8 cellular contexts compared by ENCODE assay signal in genomic region chr11:30322826-30323710, GRCh38. TPM values are rescaled to one million over a fixed set of nuclear protein-coding genes. Genes with fewer than 3 reads are reported as not detected.
A peak's percentile ranks its signal among the peaks of the same experiment; 100 is the strongest.
DNase-seq lines count a peak whose midpoint lies in the region; ATAC-seq and TF ChIP-seq lines count a peak whose summit lies in the region.

ARL14EP (plus strand) TSS chr11:30323104; CDS start chr11:30330949, 7,845 bp downstream.

- H3K4me1 Mint-ChIP-seq in GM23338: peaks cover 22% of the 10 kb centered on the region
- peaks cover 21% of the 10 kb centered on the region for H3K4me1 Mint-ChIP-seq in activated T-helper 17 cell treated with anti-CD3 and anti-CD28 coated beads, Interleukin-2, amount 50 U/mL, for 72 hours
- peaks cover 19 to 56% (median 45%) of the 10 kb centered on the region in 4 donors for H3K4me1 Mint-ChIP-seq in naive thymus-derived CD8-positive, alpha-beta T cell

- H3K27ac Mint-ChIP-seq in GM23338: peak within 1 kb of the TSS; percentile 99
- H3K27ac Mint-ChIP-seq in activated T-helper 17 cell treated with anti-CD3 and anti-CD28 coated beads, Interleukin-2, amount 50 U/mL, for 72 hours: peak within 1 kb of the TSS; percentile 90
- H3K27ac Mint-ChIP-seq in naive thymus-derived CD8-positive, alpha-beta T cell: peak within 1 kb of the TSS; percentile 97 to 100 (median 99)

- H3K36me3 ChIP-seq in DOHH2 (ENCODE audit: control insufficient read depth, low read length): peaks cover 38% of the 10 kb centered on the region
- H3K36me3 ChIP-seq in GM23338 (ENCODE audit: insufficient read depth): no peaks in the 10 kb centered on the region
- no peaks in the 10 kb centered on the region for H3K36me3 ChIP-seq in fibroblast of lung (ENCODE audit: control insufficient read depth, insufficient read depth, low read length)

- H4K20me1 ChIP-seq in DOHH2 (ENCODE audit: control insufficient read depth, insufficient read depth, low read depth, low read length) (peaks cover 11% of the 10 kb centered on the region; the same call in 1 of the 2 replicates), GM23338 (replicated peaks; ENCODE audit: insufficient read depth) (0 out of 2 replicates have a peak, but pooled peaks cover under 1% of the 10 kb centered on the region), fibroblast of lung (ENCODE audit: control insufficient read depth, extremely low read depth, insufficient read depth, low read length) (no peaks in the 10 kb centered on the region)

- H3K9me2 ChIP-seq in DOHH2 (replicated peaks; ENCODE audit: control insufficient read depth, low read length): no peaks in the 10 kb centered on the region
- H3K9me2 ChIP-seq in GM23338 (ENCODE audit: insufficient read depth): no peaks in the 10 kb centered on the region

- no peaks in the 10 kb centered on the region; the same call in 1 of the 3 replicates for H3K36me3 Mint-ChIP-seq in GM23338 (ENCODE audit: low read depth)
- peaks cover 38% of the 10 kb centered on the region for H3K36me3 Mint-ChIP-seq in activated T-helper 17 cell treated with anti-CD3 and anti-CD28 coated beads, Interleukin-2, amount 50 U/mL, for 72 hours (ENCODE audit: low read depth)
- H3K36me3 Mint-ChIP-seq in naive thymus-derived CD8-positive, alpha-beta T cell: peaks cover 0 to 3% (median 0%) of the 10 kb centered on the region in 3 donors

- CTCF ChIA-PET in RWPE1 (lab: Yijun Ruan, JAX): interaction anchor here (0.6 kb wide), 1 partner anchor 10 kb away, joined by 5 read pairs; no protein-coding TSS in a partner anchor

- H3K79me2 ChIP-seq in DOHH2 (ENCODE audit: control insufficient read depth, low read length): peaks cover 52% of the 10 kb centered on the region
- H3K79me2 ChIP-seq in GM23338 (replicated peaks; ENCODE audit: insufficient read depth): peaks cover 50% of the 10 kb centered on the region
- peaks cover 36% of the 10 kb centered on the region for H3K79me2 ChIP-seq in fibroblast of lung (ENCODE audit: control insufficient read depth, insufficient read depth, low read length)

- H3K27me3 ChIP-seq in DOHH2 (ENCODE audit: control insufficient read depth, low read length) (no peaks in the 10 kb centered on the region), GM23338 (ENCODE audit: insufficient read depth) (no peaks in the 10 kb centered on the region), fibroblast of lung (ENCODE audit: control insufficient read depth, insufficient read depth, low read length) (no peaks in the 10 kb centered on the region)

- no peaks in the 10 kb centered on the region for H3K9me3 ChIP-seq in DOHH2 (ENCODE audit: control insufficient read depth, insufficient read depth, low read length)
- no peaks in the 10 kb centered on the region for H3K9me3 ChIP-seq in fibroblast of lung (ENCODE audit: control insufficient read depth, insufficient read depth, low read depth, low read length)

- H3K4me3 Mint-ChIP-seq in GM23338: peak within 1 kb of the TSS; percentile 98
- peak within 1 kb of the TSS; percentile 96 for H3K4me3 Mint-ChIP-seq in activated T-helper 17 cell treated with anti-CD3 and anti-CD28 coated beads, Interleukin-2, amount 50 U/mL, for 72 hours
- peak within 1 kb of the TSS; percentile 95 to 100 (median 99) for H3K4me3 Mint-ChIP-seq in naive thymus-derived CD8-positive, alpha-beta T cell

- peak within 1 kb of the TSS; percentile 72 for H3K27ac ChIP-seq in DOHH2 (ENCODE audit: low read depth, low read length)
- H3K27ac ChIP-seq in GM23338 (ENCODE audit: low read depth): 0 out of 2 replicates have a peak within 1 kb of the TSS, but pooled peaks have one; percentile 51
- peak within 1 kb of the TSS; percentile 76 for H3K27ac ChIP-seq in RWPE1
- peak within 1 kb of the TSS; percentile 97 for H3K27ac ChIP-seq in fibroblast of lung (ENCODE audit: insufficient read depth, low read length)

- ATAC-seq in GM23338: peak; percentile 99
- peak; percentile 92 for ATAC-seq in activated T-helper 17 cell treated with anti-CD3 and anti-CD28 coated beads, Interleukin-2, amount 50 U/mL, for 72 hours (replicated peaks)
- ATAC-seq in naive thymus-derived CD8-positive, alpha-beta T cell: peak; percentile 85 to 86

- H2AFZ ChIP-seq in GM23338 (peak within 1 kb of the TSS; percentile 87), fibroblast of lung (ENCODE audit: low read length) (peak within 1 kb of the TSS; percentile 97)

- peak within 1 kb of the TSS; percentile 96 for H3K4me3 ChIP-seq in DOHH2 (ENCODE audit: low read length)
- H3K4me3 ChIP-seq in GM23338: peak within 1 kb of the TSS; percentile 89
- peak within 1 kb of the TSS; percentile 68 to 85 (median 82) for H3K4me3 ChIP-seq in fibroblast of lung (replicated peaks in 1 of 4; ENCODE audit: control extremely low read depth in 1 of 4, insufficient read depth in 1 of 4, low read depth in 3 of 4, low read length in 4 of 4)

- POLR2A ChIA-PET in RWPE1 (lab: Yijun Ruan, JAX; ENCODE audit: low non-redundant PET): interaction anchor here (0.6 to 0.7 kb wide), 2 partner anchors 106 to 240 kb away, joined by 3 read pairs; no protein-coding TSS in a partner anchor
- POLR2A ChIA-PET in naive thymus-derived CD8-positive, alpha-beta T cell (lab: Charles Lee): interaction anchor here (0.6 to 1.9 kb wide), 6 partner anchors 8 to 98 kb away, joined by 3 to 8 read pairs (median 4); no protein-coding TSS in a partner anchor

- H3K9ac ChIP-seq in fibroblast of lung (ENCODE audit: insufficient read depth, low read length): peak within 1 kb of the TSS; percentile 95

- TF ChIP-seq CTCF in DOHH2 (IDR thresholded peaks at IDR 0.05; ENCODE audit: low read depth, low read length, poor library complexity, severe bottlenecking) (no peak), GM23338 (conservative IDR thresholded peaks at IDR 0.05; ENCODE audit: low read depth in 2 of 2) (no peak), RWPE1 (conservative IDR thresholded peaks at IDR 0.05; ENCODE audit: low read depth) (no peak), fibroblast of lung (conservative IDR thresholded peaks at IDR 0.05 in 1 of 2, IDR thresholded peaks at IDR 0.05 in 1 of 2; ENCODE audit: low read depth in 1 of 2, low read length in 2 of 2) (no peak)

- H3K4me2 ChIP-seq in DOHH2 (ENCODE audit: low read length) (peak within 1 kb of the TSS; percentile 86), GM23338 (peak within 1 kb of the TSS; percentile 95), fibroblast of lung (ENCODE audit: extremely low read depth, insufficient read depth, low read length) (peak within 1 kb of the TSS; percentile 92)

- H3K4me1 ChIP-seq in DOHH2 (ENCODE audit: control insufficient read depth, low read length) (peaks cover 47% of the 10 kb centered on the region), GM23338 (ENCODE audit: insufficient read depth) (peaks cover 15% of the 10 kb centered on the region), fibroblast of lung (ENCODE audit: control insufficient read depth, extremely low read depth, insufficient read depth, low read length) (peaks cover 3% of the 10 kb centered on the region)

- H3F3A ChIP-seq in DOHH2 (ENCODE audit: control insufficient read depth, insufficient read depth) (0 out of 2 replicates have a peak, but pooled peaks cover 2% of the 10 kb centered on the region), GM23338 (replicated peaks; ENCODE audit: low read depth) (no peaks in the 10 kb centered on the region)

- H3K9me3 Mint-ChIP-seq in GM23338: no peaks in the 10 kb centered on the region
- H3K9me3 Mint-ChIP-seq in activated T-helper 17 cell treated with anti-CD3 and anti-CD28 coated beads, Interleukin-2, amount 50 U/mL, for 72 hours: no peaks in the 10 kb centered on the region
- H3K9me3 Mint-ChIP-seq in naive thymus-derived CD8-positive, alpha-beta T cell: no peaks in the 10 kb centered on the region

- DNase-seq in GM23338 (ENCODE audit: low spot score) (peak; percentile 97), LHCN-M2 (ENCODE audit: low read depth) (peak; percentile 94), RWPE1 (ENCODE audit: low spot score) (peak; percentile 79), fibroblast of lung (ENCODE audit: low read depth in 2 of 2) (peak; percentile 98)
- DNase-seq in naive thymus-derived CD8-positive, alpha-beta T cell: peak; percentile 67 to 90 (median 84)
- DNase-seq in stimulated activated naive CD4-positive, alpha-beta T cell (lab: John Stamatoyannopoulos, UW): peak; percentile 71 to 86 (median 80)

- H3K27me3 Mint-ChIP-seq in GM23338 (ENCODE audit: insufficient read depth, low read depth, poor library complexity): peaks cover 9% of the 10 kb centered on the region
- peaks cover 8% of the 10 kb centered on the region for H3K27me3 Mint-ChIP-seq in activated T-helper 17 cell treated with anti-CD3 and anti-CD28 coated beads, Interleukin-2, amount 50 U/mL, for 72 hours
- H3K27me3 Mint-ChIP-seq in naive thymus-derived CD8-positive, alpha-beta T cell: peaks cover 0 to 14% (median 9%) of the 10 kb centered on the region in 5 donors

TF ChIP-seq in GM23338, 12 proteins besides CTCF, POLR2A, EP300 and RAD21 (continues in another document):
- TF ChIP-seq, protein P1, sequence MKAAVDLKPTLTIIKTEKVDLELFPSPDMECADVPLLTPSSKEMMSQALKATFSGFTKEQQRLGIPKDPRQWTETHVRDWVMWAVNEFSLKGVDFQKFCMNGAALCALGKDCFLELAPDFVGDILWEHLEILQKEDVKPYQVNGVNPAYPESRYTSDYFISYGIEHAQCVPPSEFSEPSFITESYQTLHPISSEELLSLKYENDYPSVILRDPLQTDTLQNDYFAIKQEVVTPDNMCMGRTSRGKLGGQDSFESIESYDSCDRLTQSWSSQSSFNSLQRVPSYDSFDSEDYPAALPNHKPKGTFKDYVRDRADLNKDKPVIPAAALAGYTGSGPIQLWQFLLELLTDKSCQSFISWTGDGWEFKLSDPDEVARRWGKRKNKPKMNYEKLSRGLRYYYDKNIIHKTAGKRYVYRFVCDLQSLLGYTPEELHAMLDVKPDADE (IDR thresholded peaks at IDR 0.05): peak; percentile 74; the same call in 1 of the 2 replicates

RNA-seq across cellular contexts. Expression of gene ARL14EP, which starts in this region (rescaled TPM):
- total RNA-seq in GM23338 (2014; rRNA removed; shearing (Covaris generic)): 25.0 and 33.4 TPM in 2 replicates
- polyA plus RNA-seq in GM23338 (2016; fragmentation: Nextera tagmentation; extraction: Ambion mirVana) (54.1 and 62.0 TPM in 2 replicates), fibroblast of lung (35.5 and 37.6 TPM in 2 replicates)
- total RNA-seq in LHCN-M2 (2014; rRNA removed) (23.7 and 26.3 TPM in 2 replicates), fibroblast of lung (32.2 and 33.9 TPM in 2 replicates)
- polyA plus RNA-seq in LHCN-M2 (2012): 19.9 TPM
- total RNA-seq in activated T-helper 17 cell treated with anti-CD3 and anti-CD28 coated beads, Interleukin-2, amount 50 U/mL, for 72 hours: 10 to 100 TPM; 22.8 to 25.3 TPM
- polyA plus RNA-seq in fibroblast of lung (2012): 19.6 and 24.6 TPM in 2 replicates
- polyA minus RNA-seq in fibroblast of lung (ENCODE audit: low replicate concordance): 0.30 and 0.75 TPM in 2 replicates
- total RNA-seq in naive thymus-derived CD8-positive, alpha-beta T cell: 10 to 100 TPM; 70.3 to 73.6 TPM
- 10 to 100 TPM; 65.8 to 78.6 (median 71.2) TPM for polyA plus RNA-seq in naive thymus-derived CD8-positive, alpha-beta T cell

Comparison
In these comparisons a context has a peak if more than half of its experiments do, and no peak if none do; other contexts are left out.
1. Peak in every context shown above with its lines: DNase-seq, ATAC-seq, H3K4me3 ChIP-seq and H3K27ac ChIP-seq.